ENCODE assay signal across 19 cellular contexts in the genomic region with DNA sequence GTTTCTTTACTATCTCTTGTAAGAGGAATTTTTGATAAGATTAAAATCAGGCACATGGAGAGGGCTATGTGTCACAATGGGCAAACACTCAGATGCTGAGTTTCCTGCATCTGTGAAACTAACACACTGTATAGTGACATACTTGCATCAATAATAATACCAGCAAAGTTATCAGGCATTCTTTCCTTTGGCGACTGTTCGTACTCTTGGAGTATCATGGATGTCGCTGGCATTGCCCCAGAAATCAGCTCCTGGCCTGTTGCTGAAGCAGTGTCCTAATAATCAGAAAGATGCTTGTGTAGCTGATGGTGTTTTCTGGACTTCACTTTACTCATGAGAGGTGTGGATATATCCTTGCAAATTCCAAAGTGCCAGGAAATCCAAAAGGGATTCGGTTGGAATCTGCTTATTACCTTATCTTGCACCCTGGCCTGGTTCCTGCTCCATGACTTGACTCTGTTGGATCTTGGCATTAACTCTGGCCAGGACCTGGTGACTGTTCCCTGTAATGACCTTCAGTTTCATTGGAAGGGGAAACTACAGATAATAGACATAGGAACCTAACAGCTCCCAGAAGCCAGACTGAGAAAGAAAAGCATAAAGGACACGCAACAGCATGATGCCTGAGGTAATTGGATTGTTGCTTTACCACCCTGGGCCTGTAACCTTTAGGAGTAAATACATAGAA.
DNase-seq lines count a peak whose midpoint lies in the region; FAIRE-seq and TF ChIP-seq lines count a peak whose summit lies in the region.
"Had no signal": no experiment of that assay in that cellular context is flagged by ENCODE, and none has a peak within 500 bp of the region (broad histone marks: within the 10 kb centered on the region; RNA-seq: fewer than 3 reads in every experiment).

No MANE protein-coding gene starts in this region.

- no peaks in the 10 kb centered on the region for H3K79me2 ChIP-seq in astrocyte (ENCODE audit: insufficient read depth, low read length)
- no peaks in the 10 kb centered on the region for H3K79me2 ChIP-seq in neural progenitor cell (ENCODE audit: low read depth)

- H3K27me3 Mint-ChIP-seq in astrocyte (ENCODE audit: low read depth, unreplicated experiment) (no peaks in the 10 kb centered on the region), neural progenitor cell (ENCODE audit: insufficient read depth, low read depth) (no peaks in the 10 kb centered on the region)
- H3K27me3 Mint-ChIP-seq: CD4-positive, alpha-beta T cell had no signal

- DNase-seq in NCI-H82 (lab: John Stamatoyannopoulos, UW) (peak; percentile 18), NCI-H82 treated with DMSO at 0.1 percent for 48 hours (lab: John Stamatoyannopoulos, UW; ENCODE audit: unreplicated experiment) (no peak), astrocyte (ENCODE audit: low read depth) (no peak), left ventricle myocardium inferior (peak; percentile 18), neural progenitor cell (ENCODE audit: low spot score) (peak; percentile 2)
- no peak for DNase-seq in effector memory CD4-positive, alpha-beta T cell
- DNase-seq in stimulated activated naive CD4-positive, alpha-beta T cell treated with Interleukin-2 at 50 U/mL for 16 hours (lab: John Stamatoyannopoulos, UW): no peak
- DNase-seq: AML-193; Caco-2; CD4-positive, alpha-beta T cell; DMS153; DMS79; GDM1; GOT3 had no signal

- no peak overlapping the region for H3K4me3 ChIP-seq in astrocyte (ENCODE audit: insufficient read depth, low read depth, low read length)
- H3K4me3 ChIP-seq in left ventricle myocardium inferior: peak overlapping the region; percentile 55
- H3K4me3 ChIP-seq in neural progenitor cell: no peak overlapping the region
- H3K4me3 ChIP-seq in effector memory CD4-positive, alpha-beta T cell (ENCODE audit: insufficient read depth, low read depth, low read length, poor library complexity, severe bottlenecking): no peak overlapping the region
- H3K4me3 ChIP-seq: A549, HAP-1 had no signal

- H3K4me2 ChIP-seq in astrocyte (ENCODE audit: low read length) (no peak overlapping the region), neural progenitor cell (no peak overlapping the region)
- H3K4me2 ChIP-seq: A549 had no signal

- H4K20me1 ChIP-seq in astrocyte (ENCODE audit: insufficient read depth, low read length): no peaks in the 10 kb centered on the region
- no peaks in the 10 kb centered on the region for H4K20me1 ChIP-seq in neural progenitor cell (ENCODE audit: low read depth)

- intact Hi-C loops in left ventricle myocardium inferior (cut with micrococcal nuclease): no loop called here

- peaks cover 12% of the 10 kb centered on the region for H3F3A ChIP-seq in neural progenitor cell (ENCODE audit: low read depth)

- H3K27ac ChIP-seq in astrocyte (ENCODE audit: low read depth, low read length): no peak overlapping the region
- H3K27ac ChIP-seq in left ventricle myocardium inferior (replicated peaks): peak overlapping the region; percentile 81
- H3K27ac ChIP-seq in neural progenitor cell: no peak overlapping the region
- H3K27ac ChIP-seq in effector memory CD4-positive, alpha-beta T cell (ENCODE audit: insufficient read depth, low read length, poor library complexity, severe bottlenecking): no peak overlapping the region
- H3K27ac ChIP-seq: 22Rv1, A549, C4-2B had no signal

- no peaks in the 10 kb centered on the region for H3K36me3 ChIP-seq in astrocyte (ENCODE audit: insufficient read depth, low read length)
- H3K36me3 ChIP-seq in left ventricle myocardium inferior: no peaks in the 10 kb centered on the region
- H3K36me3 ChIP-seq in neural progenitor cell: no peaks in the 10 kb centered on the region
- no peaks in the 10 kb centered on the region for H3K36me3 ChIP-seq in effector memory CD4-positive, alpha-beta T cell (ENCODE audit: control insufficient read depth, insufficient read depth, low read length)
- H3K36me3 ChIP-seq: HAP-1 had no signal

- FAIRE-seq in astrocyte (lab: Jason Lieb, UNC): peak; percentile 58
- FAIRE-seq: GM12892 had no signal

- H3K9me3 Mint-ChIP-seq in astrocyte (ENCODE audit: unreplicated experiment): peaks cover 3% of the 10 kb centered on the region
- H3K9me3 Mint-ChIP-seq in neural progenitor cell: no peaks in the 10 kb centered on the region
- H3K9me3 Mint-ChIP-seq: CD4-positive, alpha-beta T cell had no signal

- H3K27ac Mint-ChIP-seq in astrocyte (ENCODE audit: unreplicated experiment): no peak overlapping the region
- no peak overlapping the region for H3K27ac Mint-ChIP-seq in neural progenitor cell
- H3K27ac Mint-ChIP-seq: CD4-positive, alpha-beta T cell had no signal

- H3K9ac ChIP-seq in astrocyte (ENCODE audit: low read length) (no peak overlapping the region), neural progenitor cell (no peak overlapping the region)

- H3K9me3 ChIP-seq in astrocyte (ENCODE audit: insufficient read depth, low read depth, low read length) (no peaks in the 10 kb centered on the region), left ventricle myocardium inferior (replicated peaks) (no peaks in the 10 kb centered on the region), neural progenitor cell (ENCODE audit: low read depth) (no peaks in the 10 kb centered on the region)
- no peaks in the 10 kb centered on the region for H3K9me3 ChIP-seq in effector memory CD4-positive, alpha-beta T cell (ENCODE audit: control insufficient read depth, low read length)
- H3K9me3 ChIP-seq: A549, Caco-2, HAP-1 had no signal

- no peak overlapping the region for H3K4me3 Mint-ChIP-seq in astrocyte (ENCODE audit: unreplicated experiment)
- H3K4me3 Mint-ChIP-seq in neural progenitor cell: no peak overlapping the region
- H3K4me3 Mint-ChIP-seq: CD4-positive, alpha-beta T cell had no signal

- no peaks in the 10 kb centered on the region for H3K36me3 Mint-ChIP-seq in astrocyte (ENCODE audit: low read depth, unreplicated experiment)
- H3K36me3 Mint-ChIP-seq in neural progenitor cell: no peaks in the 10 kb centered on the region

- H2AFZ ChIP-seq in astrocyte (ENCODE audit: low read depth, low read length): no peak overlapping the region
- H2AFZ ChIP-seq in neural progenitor cell (replicated peaks): no peak overlapping the region

- H3K4me1 ChIP-seq in astrocyte (ENCODE audit: insufficient read depth, low read length): no peaks in the 10 kb centered on the region
- H3K4me1 ChIP-seq in left ventricle myocardium inferior: no peaks in the 10 kb centered on the region
- peaks cover 18% of the 10 kb centered on the region for H3K4me1 ChIP-seq in neural progenitor cell
- H3K4me1 ChIP-seq in effector memory CD4-positive, alpha-beta T cell (ENCODE audit: control insufficient read depth, insufficient read depth, low read length, poor library complexity, severe bottlenecking): no peaks in the 10 kb centered on the region
- H3K4me1 ChIP-seq: A549, Caco-2, HAP-1 had no signal

- no peaks in the 10 kb centered on the region for H3K27me3 ChIP-seq in astrocyte (ENCODE audit: insufficient read depth, low read length)
- H3K27me3 ChIP-seq in left ventricle myocardium inferior (ENCODE audit: low read depth): no peaks in the 10 kb centered on the region
- H3K27me3 ChIP-seq in neural progenitor cell: no peaks in the 10 kb centered on the region
- no peaks in the 10 kb centered on the region for H3K27me3 ChIP-seq in effector memory CD4-positive, alpha-beta T cell (replicated peaks; ENCODE audit: control insufficient read depth, insufficient read depth, low read length, poor library complexity, severe bottlenecking)

- TF ChIP-seq CTCF in astrocyte (IDR thresholded peaks at IDR 0.05; ENCODE audit: insufficient read depth, low read depth, low read length) (no peak), left ventricle myocardium inferior (IDR thresholded peaks at IDR 0.05; ENCODE audit: borderline replicate concordance) (no peak), neural progenitor cell (IDR thresholded peaks at IDR 0.05) (no peak)

- H3K4me1 Mint-ChIP-seq in astrocyte (ENCODE audit: low read depth, unreplicated experiment) (no peaks in the 10 kb centered on the region), neural progenitor cell (no peaks in the 10 kb centered on the region)

Comparison
In these comparisons a context has a peak if more than half of its experiments do, and no peak if none do; other contexts are left out.
1. DNase-seq: peak in NCI-H82 (single experiment), left ventricle myocardium inferior (single experiment) and neural progenitor cell (single experiment); none in NCI-H82 treated with DMSO at 0.1 percent for 48 hours (single experiment), astrocyte (single experiment), effector memory CD4-positive, alpha-beta T cell (0 of 3) and stimulated activated naive CD4-positive, alpha-beta T cell treated with Interleukin-2 at 50 U/mL for 16 hours (single experiment).